In genomic region chr2:227363756-227364155, GRCh38 we compare ENCODE assay signal across 1 cellular context.
TF ChIP-seq lines count a peak whose summit lies in the region.

No MANE protein-coding gene starts in this region.

TF ChIP-seq in GM23338, 12 proteins besides CTCF, POLR2A, EP300 and RAD21 (continued from another document):
- TF ChIP-seq ZNF462 (CRISPR knock-in tag; IDR thresholded peaks at IDR 0.05) (no peak), ETS1 (IDR thresholded peaks at IDR 0.05) (no peak)
